9 cellular contexts compared by ENCODE assay signal in genomic region chr20:34907616-34908469, GRCh38. TPM values are rescaled to one million over a fixed set of nuclear protein-coding genes. Genes with fewer than 3 reads are reported as not detected.
DNase-seq lines count a peak whose midpoint lies in the region; ATAC-seq and TF ChIP-seq lines count a peak whose summit lies in the region.
"Had no signal": no experiment of that assay in that cellular context is flagged by ENCODE, and none has a peak within 500 bp of the region (broad histone marks: within the 10 kb centered on the region; RNA-seq: fewer than 3 reads in every experiment).

No MANE protein-coding gene starts in this region.

- H3K4me3 Mint-ChIP-seq in endothelial cell (ENCODE audit: unreplicated experiment), result no peak overlapping the region
- H3K4me3 Mint-ChIP-seq in Caco-2 (ENCODE audit: unreplicated experiment), result no peak overlapping the region

- BruUV-seq in PC-9 (replicated peaks; lab: Mats Ljungman, UMichigan) (no TSS peak), Caco-2 (replicated peaks; lab: Mats Ljungman, UMichigan) (no TSS peak)

- H2AFZ ChIP-seq in PC-9, result no peak overlapping the region

- H3K9me3 Mint-ChIP-seq in endothelial cell (ENCODE audit: unreplicated experiment), result no peaks in the 10 kb centered on the region
- no peaks in the 10 kb centered on the region for H3K9me3 Mint-ChIP-seq in Caco-2 (ENCODE audit: unreplicated experiment)

- DNase-seq in GOT3 (lab: John Stamatoyannopoulos, UW) (peak; percentile 27), PC-9 (peak; percentile 86 to 97), endothelial cell (ENCODE audit: low spot score) (peak; percentile 9), mucosa of gallbladder (ENCODE audit: low spot score) (peak; percentile 72), Caco-2 (no peak)
- no peak for DNase-seq in central memory CD4-positive, alpha-beta T cell

- no peak for TF ChIP-seq CTCF in PC-9 (conservative IDR thresholded peaks at IDR 0.05)
- TF ChIP-seq CTCF in endothelial cell (IDR thresholded peaks at IDR 0.05; ENCODE audit: unreplicated experiment), result no peak
- no peak for TF ChIP-seq CTCF in Caco-2 (IDR thresholded peaks at IDR 0.05; ENCODE audit: insufficient read depth in 1 of 2, low read depth in 1 of 2, low read length in 1 of 2, severe bottlenecking in 1 of 2, unreplicated experiment in 1 of 2)

- no peaks in the 10 kb centered on the region for H3K9me2 ChIP-seq in PC-9 (ENCODE audit: insufficient read depth)

- intact Hi-C loops in PC-9 (cut with micrococcal nuclease; ENCODE audit: unreplicated experiment), result loop anchor here (1.0 to 2.0 kb wide), 3 partner anchors 15 to 47 kb away; partner anchors contain the start of genes ACSS2, GSS and MYH7B
- intact Hi-C loops in Caco-2 (cut with micrococcal nuclease; ENCODE audit: unreplicated experiment), result no loop called here

- ATAC-seq in HG02938 (IDR thresholded peaks at IDR 0.05; ENCODE audit: unreplicated experiment), result no peak
- no peak for ATAC-seq in GM19328 (IDR thresholded peaks at IDR 0.05; ENCODE audit: unreplicated experiment)

- peaks cover 33% of the 10 kb centered on the region for H3K36me3 ChIP-seq in PC-9 (ENCODE audit: low read depth)
- H3K36me3 ChIP-seq in Caco-2 (ENCODE audit: control insufficient read depth, insufficient read depth, low read length), result no peaks in the 10 kb centered on the region
- H3K36me3 ChIP-seq: neutrophil had no signal

- no peaks in the 10 kb centered on the region for H4K20me1 ChIP-seq in PC-9 (ENCODE audit: insufficient read depth)

- no peaks in the 10 kb centered on the region for H3K9me3 ChIP-seq in PC-9 (ENCODE audit: insufficient read depth, low read depth)
- no peaks in the 10 kb centered on the region for H3K9me3 ChIP-seq in Caco-2
- H3K9me3 ChIP-seq: neutrophil had no signal

- H3K4me1 ChIP-seq in PC-9 (replicated peaks; ENCODE audit: insufficient read depth) (peaks cover 40% of the 10 kb centered on the region), Caco-2 (peaks cover 14% of the 10 kb centered on the region)

- H3K27ac ChIP-seq in PC-9, result peak overlapping the region; percentile 90
- H3K27ac ChIP-seq: neutrophil had no signal

- peak overlapping the region; percentile 60 for H3K4me2 ChIP-seq in PC-9

- H3K27ac Mint-ChIP-seq in endothelial cell (ENCODE audit: unreplicated experiment) (peak overlapping the region; percentile 77), Caco-2 (ENCODE audit: unreplicated experiment) (no peak overlapping the region)

- H3K36me3 Mint-ChIP-seq in endothelial cell (ENCODE audit: low read depth, unreplicated experiment) (no peaks in the 10 kb centered on the region), Caco-2 (ENCODE audit: insufficient read depth, unreplicated experiment) (no peaks in the 10 kb centered on the region)

- CTCF ChIA-PET in PC-9 (lab: Charles Lee), result interaction anchor here (0.6 to 1.1 kb wide), 2 partner anchors 83 to 561 kb away, joined by 3 to 8 read pairs; no protein-coding TSS in a partner anchor
- CTCF ChIA-PET in Caco-2 (lab: Charles Lee), result no interaction called here

- no peaks in the 10 kb centered on the region for H3K27me3 Mint-ChIP-seq in endothelial cell (ENCODE audit: unreplicated experiment)
- H3K27me3 Mint-ChIP-seq in Caco-2 (ENCODE audit: insufficient read depth, unreplicated experiment), result no peaks in the 10 kb centered on the region

- H3K4me3 ChIP-seq in PC-9 (0 out of 2 replicates have a peak overlapping the region, but pooled peaks have one; percentile 3), Caco-2 (ENCODE audit: low read depth, low read length) (no peak overlapping the region)

- POLR2A ChIA-PET in PC-9 (lab: Charles Lee; ENCODE audit: unreplicated experiment) (interaction anchor here (0.5 to 0.9 kb wide), 7 partner anchors 15 to 667 kb away, joined by 3 to 22 read pairs (median 3); partner anchors contain the start of genes GSS and MYH7B), Caco-2 (lab: Charles Lee) (no interaction called here)

- H3K79me2 ChIP-seq in PC-9 (ENCODE audit: low read depth), result peaks cover 49% of the 10 kb centered on the region

- H3F3A ChIP-seq in PC-9 (ENCODE audit: insufficient read depth, low read depth), result peaks cover 50% of the 10 kb centered on the region

- H3K27me3 ChIP-seq in PC-9 (ENCODE audit: insufficient read depth, low read depth) (no peaks in the 10 kb centered on the region), Caco-2 (replicated peaks; ENCODE audit: control insufficient read depth, insufficient read depth, low read length) (no peaks in the 10 kb centered on the region)
- H3K27me3 ChIP-seq: neutrophil had no signal

- peaks cover 23% of the 10 kb centered on the region for H3K4me1 Mint-ChIP-seq in endothelial cell (ENCODE audit: unreplicated experiment)
- H3K4me1 Mint-ChIP-seq in Caco-2 (ENCODE audit: low read depth, unreplicated experiment), result peaks cover 15% of the 10 kb centered on the region

RNA-seq across cellular contexts. Expression of gene ACSS2, which starts 31.4 kb away (rescaled TPM):
- total RNA-seq in PC-9 (2021) (81.1 and 108 TPM in 2 replicates), endothelial cell (ENCODE audit: unreplicated experiment) (53.2 TPM), mucosa of gallbladder (98.1 TPM), Caco-2 (2022) (64.5 and 76.0 TPM in 2 replicates)

RNA-seq across cellular contexts. Expression of gene GGT7, which starts 35.2 kb away (rescaled TPM):
- total RNA-seq in PC-9 (2021) (6.5 and 9.4 TPM in 2 replicates), endothelial cell (ENCODE audit: unreplicated experiment) (20.3 TPM), mucosa of gallbladder (40.6 TPM), Caco-2 (2022) (42.0 and 46.2 TPM in 2 replicates)

RNA-seq across cellular contexts. Expression of gene GSS, which starts 47.8 kb away (rescaled TPM):
- 131 and 138 TPM in 2 replicates for total RNA-seq in PC-9 (2021)
- total RNA-seq in endothelial cell (ENCODE audit: unreplicated experiment), result 48.3 TPM
- 50.0 TPM for total RNA-seq in mucosa of gallbladder
- total RNA-seq in Caco-2 (2022), result 138 TPM in 2 replicates

RNA-seq across cellular contexts. Expression of gene MYH7B, which starts 47.8 kb away (rescaled TPM):
- total RNA-seq in PC-9 (2021) (1.0 and 2.3 TPM in 2 replicates), endothelial cell (ENCODE audit: unreplicated experiment) (0.51 TPM), mucosa of gallbladder (1.4 TPM), Caco-2 (2022) (1.9 and 2.5 TPM in 2 replicates)

Comparison
In these comparisons a context has a peak if more than half of its experiments do, and no peak if none do; other contexts are left out.
1. DNase-seq: peak in GOT3 (single experiment), PC-9 (2 of 2), endothelial cell (single experiment) and mucosa of gallbladder (single experiment); none in central memory CD4-positive, alpha-beta T cell (single experiment) and Caco-2 (0 of 2).